ENCODE assay signal across 25 cellular contexts in the genomic region with DNA sequence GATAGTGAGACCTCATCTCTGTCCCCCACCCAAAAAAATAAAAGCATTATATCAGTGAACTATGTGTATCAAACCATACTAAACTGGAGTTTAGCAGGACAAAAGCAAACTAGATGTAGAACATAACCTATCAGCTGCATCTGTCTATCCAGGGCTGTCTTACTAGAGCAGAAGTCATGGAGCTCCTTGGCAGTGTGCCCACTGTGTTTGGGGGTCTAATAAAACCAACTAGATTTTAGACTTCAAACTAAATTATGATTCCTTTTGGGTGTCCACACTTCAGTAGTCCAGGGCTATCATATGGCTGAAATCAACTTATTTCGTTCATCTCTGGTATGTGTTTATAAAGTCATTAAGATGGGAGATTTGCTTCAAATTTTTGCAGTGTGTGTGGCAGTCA. TPM values are rescaled to one million over a fixed set of nuclear protein-coding genes. Genes with fewer than 3 reads are reported as not detected.
A peak's percentile ranks its signal among the peaks of the same experiment; 100 is the strongest.
DNase-seq lines count a peak whose midpoint lies in the region; ATAC-seq, FAIRE-seq and TF ChIP-seq lines count a peak whose summit lies in the region.
"Had no signal": no experiment of that assay in that cellular context is flagged by ENCODE, and none has a peak within 500 bp of the region (broad histone marks: within the 10 kb centered on the region; RNA-seq: fewer than 3 reads in every experiment).

No MANE protein-coding gene starts in this region.

- H3K4me3 Mint-ChIP-seq in activated CD4-positive, alpha-beta T cell treated with anti-CD3 and anti-CD28 coated beads, Interleukin-2, amount 10 ng/mL, durations not matched to agents 24 days and 14 days = no peak overlapping the region
- H3K4me3 Mint-ChIP-seq in activated naive CD8-positive, alpha-beta T cell treated with anti-CD3 and anti-CD28 coated beads, Interleukin-2, amount 10 ng/mL, durations not matched to agents 7 days and 5 days = no peak overlapping the region
- H3K4me3 Mint-ChIP-seq in activated naive CD8-positive, alpha-beta T cell treated with anti-CD3 and anti-CD28 coated beads for 36 hours = no peak overlapping the region
- no peak overlapping the region for H3K4me3 Mint-ChIP-seq in endodermal cell
- H3K4me3 Mint-ChIP-seq: CD4-positive, alpha-beta T cell had no signal

- no peak for DNase-seq in activated CD4-positive, alpha-beta T cell treated with anti-CD3 and anti-CD28 coated beads, Interleukin-2, amount 10 ng/mL, durations not matched to agents 24 days and 14 days
- DNase-seq in activated CD4-positive, alpha-beta T cell treated with anti-CD3 and anti-CD28 coated beads for 1 hour = no peak
- DNase-seq in activated naive CD8-positive, alpha-beta T cell treated with anti-CD3 and anti-CD28 coated beads, Interleukin-2, amount 10 ng/mL, durations not matched to agents 7 days and 5 days = no peak
- no peak for DNase-seq in activated naive CD8-positive, alpha-beta T cell treated with anti-CD3 and anti-CD28 coated beads for 36 hours
- DNase-seq in endodermal cell (no peak), GM19240 (ENCODE audit: insufficient read length, low spot score) (no peak), kidney (no peak)
- DNase-seq: CD4-positive, alpha-beta T cell; GM23248; H7; Kasumi-1; MV-4-11; NCI-H1105; NCI-H1436 treated with DMSO at 0.1 percent for 48 hours; NCI-H187 treated with DMSO at 0.1 percent for 48 hours; NCI-H524; NCI-H748 treated with DMSO at 0.1 percent for 48 hours; PC-3; SJCRH30 had no signal

- H3K9me3 ChIP-seq in endodermal cell (ENCODE audit: control insufficient read depth, low read length) (no peaks in the 10 kb centered on the region), kidney (ENCODE audit: control insufficient read depth in 1 of 2, low read length in 2 of 2) (no peaks in the 10 kb centered on the region)
- H3K9me3 ChIP-seq: BLaER1, SJCRH30 had no signal

- intact Hi-C loops in activated CD4-positive, alpha-beta T cell treated with anti-CD3 and anti-CD28 coated beads, Interleukin-2, amount 10 ng/mL, durations not matched to agents 24 days and 14 days (cut with micrococcal nuclease) = no loop called here
- intact Hi-C loops in kidney (cut with DNase I) = no loop called here

- no peak for TF ChIP-seq CTCF in endodermal cell (conservative IDR thresholded peaks at IDR 0.05)
- TF ChIP-seq CTCF in kidney (IDR thresholded peaks at IDR 0.05; ENCODE audit: borderline replicate concordance, extremely low read depth, insufficient read depth) = no peak

- H3K36me3 Mint-ChIP-seq in activated CD4-positive, alpha-beta T cell treated with anti-CD3 and anti-CD28 coated beads, Interleukin-2, amount 10 ng/mL, durations not matched to agents 24 days and 14 days (ENCODE audit: low read depth) = peaks cover 65% of the 10 kb centered on the region
- peaks cover 33% of the 10 kb centered on the region for H3K36me3 Mint-ChIP-seq in activated naive CD8-positive, alpha-beta T cell treated with anti-CD3 and anti-CD28 coated beads, Interleukin-2, amount 10 ng/mL, durations not matched to agents 7 days and 5 days
- H3K36me3 Mint-ChIP-seq in activated naive CD8-positive, alpha-beta T cell treated with anti-CD3 and anti-CD28 coated beads for 36 hours = peaks cover 49% of the 10 kb centered on the region
- H3K36me3 Mint-ChIP-seq in endodermal cell (ENCODE audit: low read depth) = peaks cover 71% of the 10 kb centered on the region

- no peak for ATAC-seq in activated naive CD8-positive, alpha-beta T cell treated with anti-CD3 and anti-CD28 coated beads, Interleukin-2, amount 10 ng/mL, durations not matched to agents 7 days and 5 days (ENCODE audit: low read depth)
- ATAC-seq: HepG2, PC-3, Right ventricle myocardium inferior had no signal

- H3K36me3 ChIP-seq in endodermal cell (ENCODE audit: control insufficient read depth, insufficient read depth, low read length) (peaks cover 76% of the 10 kb centered on the region), kidney (ENCODE audit: control insufficient read depth in 1 of 2, insufficient read depth in 2 of 2, low read length in 2 of 2) (peaks cover 19 to 31% of the 10 kb centered on the region in 2 donors)

- POLR2A ChIA-PET in activated naive CD8-positive, alpha-beta T cell treated with anti-CD3 and anti-CD28 coated beads, Interleukin-2, amount 10 ng/mL, durations not matched to agents 7 days and 5 days (lab: Charles Lee) = interaction anchor here (1.0 to 1.2 kb wide), 2 partner anchors 9 to 19 kb away, joined by 3 read pairs; partner anchors contain the start of gene SLBP

- H3K9ac ChIP-seq in endodermal cell (ENCODE audit: extremely low read depth, low read length, poor library complexity, severe bottlenecking) = no peak overlapping the region
- H3K9ac ChIP-seq in kidney (ENCODE audit: low read length in 2 of 2) = no peak overlapping the region
- H3K9ac ChIP-seq: BLaER1, GM23248 had no signal

- H3K27me3 Mint-ChIP-seq in activated CD4-positive, alpha-beta T cell treated with anti-CD3 and anti-CD28 coated beads, Interleukin-2, amount 10 ng/mL, durations not matched to agents 24 days and 14 days = no peaks in the 10 kb centered on the region
- H3K27me3 Mint-ChIP-seq in activated naive CD8-positive, alpha-beta T cell treated with anti-CD3 and anti-CD28 coated beads, Interleukin-2, amount 10 ng/mL, durations not matched to agents 7 days and 5 days = no peaks in the 10 kb centered on the region
- no peaks in the 10 kb centered on the region for H3K27me3 Mint-ChIP-seq in activated naive CD8-positive, alpha-beta T cell treated with anti-CD3 and anti-CD28 coated beads for 36 hours
- no peaks in the 10 kb centered on the region for H3K27me3 Mint-ChIP-seq in endodermal cell (ENCODE audit: insufficient read depth)
- H3K27me3 Mint-ChIP-seq: CD4-positive, alpha-beta T cell had no signal

- H3K9me3 Mint-ChIP-seq in activated CD4-positive, alpha-beta T cell treated with anti-CD3 and anti-CD28 coated beads, Interleukin-2, amount 10 ng/mL, durations not matched to agents 24 days and 14 days = no peaks in the 10 kb centered on the region
- no peaks in the 10 kb centered on the region for H3K9me3 Mint-ChIP-seq in activated naive CD8-positive, alpha-beta T cell treated with anti-CD3 and anti-CD28 coated beads, Interleukin-2, amount 10 ng/mL, durations not matched to agents 7 days and 5 days
- H3K9me3 Mint-ChIP-seq in activated naive CD8-positive, alpha-beta T cell treated with anti-CD3 and anti-CD28 coated beads for 36 hours = no peaks in the 10 kb centered on the region
- H3K9me3 Mint-ChIP-seq in endodermal cell = no peaks in the 10 kb centered on the region
- H3K9me3 Mint-ChIP-seq: CD4-positive, alpha-beta T cell had no signal

- 84 to 100% methylated on average over 1 of the region's 1 CpG for WGBS in endodermal cell (ENCODE audit: insufficient coverage in 1 of 2, insufficient read length in 1 of 2), 2 experiments

- no peaks in the 10 kb centered on the region for H3K27me3 ChIP-seq in endodermal cell (ENCODE audit: control insufficient read depth, insufficient read depth, low read length, poor library complexity, severe bottlenecking)
- H3K27me3 ChIP-seq: BLaER1, SJCRH30 had no signal

- no peak for FAIRE-seq in kidney (lab: Jason Lieb, UNC)
- FAIRE-seq: A204.1, D721Med, GM19239, HepG2 had no signal

- H3K4me3 ChIP-seq in endodermal cell (ENCODE audit: low read length) (no peak overlapping the region), kidney (ENCODE audit: low read length in 2 of 2) (no peak overlapping the region)
- H3K4me3 ChIP-seq: BLaER1, GM23248, SJCRH30 had no signal

- peaks cover 44% of the 10 kb centered on the region for H3K4me1 Mint-ChIP-seq in activated CD4-positive, alpha-beta T cell treated with anti-CD3 and anti-CD28 coated beads, Interleukin-2, amount 10 ng/mL, durations not matched to agents 24 days and 14 days
- H3K4me1 Mint-ChIP-seq in activated naive CD8-positive, alpha-beta T cell treated with anti-CD3 and anti-CD28 coated beads, Interleukin-2, amount 10 ng/mL, durations not matched to agents 7 days and 5 days = peaks cover 37% of the 10 kb centered on the region
- peaks cover 44% of the 10 kb centered on the region for H3K4me1 Mint-ChIP-seq in activated naive CD8-positive, alpha-beta T cell treated with anti-CD3 and anti-CD28 coated beads for 36 hours
- peaks cover 4% of the 10 kb centered on the region for H3K4me1 Mint-ChIP-seq in endodermal cell

- H3K27ac ChIP-seq in endodermal cell (ENCODE audit: low read depth, low read length) (no peak overlapping the region), kidney (ENCODE audit: low read depth in 2 of 2, low read length in 2 of 2) (no peak overlapping the region)
- H3K27ac ChIP-seq: BLaER1, GM23248, SJCRH30 had no signal

- peak overlapping the region; percentile 53 for H3K27ac Mint-ChIP-seq in activated CD4-positive, alpha-beta T cell treated with anti-CD3 and anti-CD28 coated beads, Interleukin-2, amount 10 ng/mL, durations not matched to agents 24 days and 14 days
- peak overlapping the region; percentile 45 for H3K27ac Mint-ChIP-seq in activated naive CD8-positive, alpha-beta T cell treated with anti-CD3 and anti-CD28 coated beads, Interleukin-2, amount 10 ng/mL, durations not matched to agents 7 days and 5 days
- no peak overlapping the region for H3K27ac Mint-ChIP-seq in activated naive CD8-positive, alpha-beta T cell treated with anti-CD3 and anti-CD28 coated beads for 36 hours
- H3K27ac Mint-ChIP-seq in endodermal cell = peak overlapping the region; percentile 5
- H3K27ac Mint-ChIP-seq: CD4-positive, alpha-beta T cell had no signal

- H3K4me1 ChIP-seq in endodermal cell (ENCODE audit: control insufficient read depth, insufficient read depth, low read length) (no peaks in the 10 kb centered on the region), kidney (ENCODE audit: control insufficient read depth in 1 of 2, insufficient read depth in 1 of 2, low read depth in 1 of 2, low read length in 2 of 2) (no peaks in the 10 kb centered on the region)
- H3K4me1 ChIP-seq: SJCRH30 had no signal

RNA-seq across cellular contexts. Expression of gene SLBP, which starts 8.2 kb away (rescaled TPM):
- 150 and 156 TPM in 2 replicates for total RNA-seq in activated CD4-positive, alpha-beta T cell treated with anti-CD3 and anti-CD28 coated beads, Interleukin-2, amount 10 ng/mL, durations not matched to agents 24 days and 14 days
- total RNA-seq in activated naive CD8-positive, alpha-beta T cell treated with anti-CD3 and anti-CD28 coated beads, Interleukin-2, amount 10 ng/mL, durations not matched to agents 7 days and 5 days = 100 to 1,000 TPM in 1 of 2 experiments, 10 to 100 TPM in 1; 99.7 to 103 TPM
- 100 to 1,000 TPM; 183 to 184 TPM for total RNA-seq in activated naive CD8-positive, alpha-beta T cell treated with anti-CD3 and anti-CD28 coated beads for 36 hours
- 10 to 100 TPM; 52.1 to 60.7 TPM for total RNA-seq in endodermal cell
- polyA plus RNA-seq in endodermal cell (2013, experiment 1 of 2) = 50.7 TPM
- 48.2 TPM for polyA plus RNA-seq in endodermal cell (2013, experiment 2 of 2)
- 30.7 TPM for total RNA-seq in kidney
- polyA plus RNA-seq in kidney (ENCODE audit: insufficient read depth, low read depth, low replicate concordance) = 42.8 TPM

RNA-seq across cellular contexts. Expression of gene TMEM129, which starts 17.2 kb away (rescaled TPM):
- 26.6 and 27.8 TPM in 2 replicates for total RNA-seq in activated CD4-positive, alpha-beta T cell treated with anti-CD3 and anti-CD28 coated beads, Interleukin-2, amount 10 ng/mL, durations not matched to agents 24 days and 14 days
- 10 to 100 TPM; 27.5 to 27.6 TPM for total RNA-seq in activated naive CD8-positive, alpha-beta T cell treated with anti-CD3 and anti-CD28 coated beads, Interleukin-2, amount 10 ng/mL, durations not matched to agents 7 days and 5 days
- total RNA-seq in activated naive CD8-positive, alpha-beta T cell treated with anti-CD3 and anti-CD28 coated beads for 36 hours = 10 to 100 TPM; 20.5 to 20.8 TPM
- total RNA-seq in endodermal cell = 10 to 100 TPM; 33.6 to 41.7 TPM
- polyA plus RNA-seq in endodermal cell (2013, experiment 1 of 2) = 32.2 TPM
- 32.2 TPM for polyA plus RNA-seq in endodermal cell (2013, experiment 2 of 2)
- 48.2 TPM for total RNA-seq in kidney
- 60.0 TPM for polyA plus RNA-seq in kidney (ENCODE audit: insufficient read depth, low read depth, low replicate concordance)

RNA-seq across cellular contexts. Expression of gene TACC3, which starts 17.4 kb away (rescaled TPM):
- total RNA-seq in activated CD4-positive, alpha-beta T cell treated with anti-CD3 and anti-CD28 coated beads, Interleukin-2, amount 10 ng/mL, durations not matched to agents 24 days and 14 days = 134 and 142 TPM in 2 replicates
- 100 to 1,000 TPM; 234 to 235 TPM for total RNA-seq in activated naive CD8-positive, alpha-beta T cell treated with anti-CD3 and anti-CD28 coated beads, Interleukin-2, amount 10 ng/mL, durations not matched to agents 7 days and 5 days
- 100 to 1,000 TPM; 189 to 190 TPM for total RNA-seq in activated naive CD8-positive, alpha-beta T cell treated with anti-CD3 and anti-CD28 coated beads for 36 hours
- total RNA-seq in endodermal cell (100 to 1,000 TPM; 113 to 182 TPM), kidney (12.2 TPM)
- 142 TPM for polyA plus RNA-seq in endodermal cell (2013, experiment 1 of 2)
- 150 TPM for polyA plus RNA-seq in endodermal cell (2013, experiment 2 of 2)
- polyA plus RNA-seq in kidney (ENCODE audit: insufficient read depth, low read depth, low replicate concordance) = 4.9 TPM

RNA-seq across cellular contexts. Expression of gene FAM53A, which starts 19.8 kb away (rescaled TPM):
- 3.5 and 4.0 TPM in 2 replicates for total RNA-seq in activated CD4-positive, alpha-beta T cell treated with anti-CD3 and anti-CD28 coated beads, Interleukin-2, amount 10 ng/mL, durations not matched to agents 24 days and 14 days
- under 1 TPM; 0.54 to 0.97 TPM for total RNA-seq in activated naive CD8-positive, alpha-beta T cell treated with anti-CD3 and anti-CD28 coated beads, Interleukin-2, amount 10 ng/mL, durations not matched to agents 7 days and 5 days
- total RNA-seq in activated naive CD8-positive, alpha-beta T cell treated with anti-CD3 and anti-CD28 coated beads for 36 hours = 1 to 10 TPM in 1 of 2 experiments, under 1 TPM in 1; 0.82 to 1.3 TPM
- total RNA-seq in endodermal cell = 1 to 10 TPM; 3.7 to 4.9 TPM
- 3.0 TPM for polyA plus RNA-seq in endodermal cell (2013, experiment 1 of 2)
- polyA plus RNA-seq in endodermal cell (2013, experiment 2 of 2) = 3.6 TPM
- total RNA-seq in kidney = 2.9 TPM
- 1.2 TPM for polyA plus RNA-seq in kidney (ENCODE audit: insufficient read depth, low read depth, low replicate concordance)
